Comparison of ENCODE assay signal across 8 cellular contexts in the genomic region with DNA sequence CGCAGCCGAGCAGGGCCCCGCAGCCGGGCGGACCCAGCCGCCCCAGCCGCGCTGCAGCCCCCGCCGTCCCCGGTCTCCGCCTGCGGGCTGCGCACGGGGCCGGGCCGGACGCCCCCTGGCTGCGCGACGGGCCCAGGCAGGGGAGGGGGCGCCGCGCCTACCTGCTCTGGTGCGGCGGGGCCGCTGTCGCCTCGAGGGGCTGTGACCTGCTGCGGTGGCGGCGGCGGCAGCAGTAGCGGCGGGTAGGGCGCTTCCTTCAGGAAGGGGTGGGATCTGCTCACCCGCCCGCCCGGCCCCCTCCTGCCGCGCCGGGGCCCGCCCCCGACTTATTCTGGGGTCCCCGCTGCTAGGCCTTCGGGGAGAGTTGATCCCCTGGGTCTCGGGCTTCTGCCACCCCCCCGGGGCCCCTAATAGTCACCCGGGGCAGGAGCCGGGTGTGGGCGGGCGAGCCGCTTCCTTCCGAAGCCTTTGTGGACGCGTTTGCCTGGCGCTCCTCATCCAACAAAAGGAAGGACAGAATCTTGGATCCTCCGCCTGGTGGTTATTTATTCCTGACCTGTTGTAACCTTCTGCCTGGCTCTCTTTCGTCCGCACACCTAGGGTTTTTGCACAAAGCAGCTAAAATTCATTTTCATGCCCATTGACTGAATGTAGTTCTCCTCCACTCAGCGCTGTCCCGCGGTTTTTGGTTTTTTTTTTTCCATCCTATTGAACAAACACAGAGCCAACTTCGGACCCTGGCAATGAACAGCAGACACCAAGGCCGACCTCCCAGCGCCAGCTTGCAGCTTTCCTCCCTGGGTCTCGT. TPM values are rescaled to one million over a fixed set of nuclear protein-coding genes. Genes with fewer than 3 reads are reported as not detected.
DNase-seq lines count a peak whose midpoint lies in the region; ATAC-seq, FAIRE-seq and TF ChIP-seq lines count a peak whose summit lies in the region.

Gene TMEM150C, minus strand, starts transcription at position 244 of the 808 bp plus-strand sequence. CDS start 57,331 bp downstream, outside the sequence.

- peak within 1 kb of the TSS; percentile 40 to 80 (median 69) for H3K4me3 Mint-ChIP-seq in CD4-positive, CD25-positive, alpha-beta regulatory T cell
- H3K4me3 Mint-ChIP-seq in activated CD4-positive, alpha-beta memory T cell treated with anti-CD3 and anti-CD28 coated beads, Interleukin-2, amount 10 ng/mL, durations not matched to agents 7 days and 5 days, result peak within 1 kb of the TSS; percentile 51

- peaks cover 6% of the 10 kb centered on the region for H3K36me3 Mint-ChIP-seq in CD4-positive, CD25-positive, alpha-beta regulatory T cell
- H3K36me3 Mint-ChIP-seq in activated CD4-positive, alpha-beta memory T cell treated with anti-CD3 and anti-CD28 coated beads, Interleukin-2, amount 10 ng/mL, durations not matched to agents 7 days and 5 days (ENCODE audit: low read depth), result peaks cover 7% of the 10 kb centered on the region

- H4K20me1 ChIP-seq in HCT116 (ENCODE audit: insufficient read depth), result no peaks in the 10 kb centered on the region

- intact Hi-C loops in HCT116 (cut with micrococcal nuclease), result no loop called here

- peak within 1 kb of the TSS in 1 of 3 donors; percentile 74 for H3K27ac Mint-ChIP-seq in CD4-positive, CD25-positive, alpha-beta regulatory T cell
- no peak within 1 kb of the TSS for H3K27ac Mint-ChIP-seq in activated CD4-positive, alpha-beta memory T cell treated with anti-CD3 and anti-CD28 coated beads, Interleukin-2, amount 10 ng/mL, durations not matched to agents 7 days and 5 days

- TF ChIP-seq RAD21 in HCT116 (IDR thresholded peaks at IDR 0.05; ENCODE audit: low read depth), result no peak

- H2AFZ ChIP-seq in HCT116 (ENCODE audit: low read depth, low read length, poor library complexity, severe bottlenecking) (peak within 1 kb of the TSS; percentile 92), neuron (ENCODE audit: low read depth, low read length) (peak within 1 kb of the TSS; percentile 91)

- no peak for TF ChIP-seq POLR2A in HCT116 (IDR thresholded peaks at IDR 0.05; ENCODE audit: borderline replicate concordance, extremely low read depth, insufficient read depth, insufficient read length)

- H3K9me2 ChIP-seq in HCT116 (ENCODE audit: insufficient read depth), result no peaks in the 10 kb centered on the region

- H3K27ac ChIP-seq in CD4-positive, CD25-positive, alpha-beta regulatory T cell (ENCODE audit: insufficient read depth, low read length, poor library complexity, severe bottlenecking), result no peak within 1 kb of the TSS
- H3K27ac ChIP-seq in HCT116 (ENCODE audit: low read depth, low read length), result no peak within 1 kb of the TSS; the same call in 1 of the 2 replicates

- H3K9me3 Mint-ChIP-seq in CD4-positive, CD25-positive, alpha-beta regulatory T cell, result peaks cover 0 to 6% (median 0%) of the 10 kb centered on the region in 7 donors
- H3K9me3 Mint-ChIP-seq in activated CD4-positive, alpha-beta memory T cell treated with anti-CD3 and anti-CD28 coated beads, Interleukin-2, amount 10 ng/mL, durations not matched to agents 7 days and 5 days, result no peaks in the 10 kb centered on the region

- no peak within 1 kb of the TSS for H3K9ac ChIP-seq in HCT116 (ENCODE audit: low read length)

- no peak within 1 kb of the TSS for H3K4me3 ChIP-seq in CD4-positive, CD25-positive, alpha-beta regulatory T cell (ENCODE audit: low read depth, low read length)
- H3K4me3 ChIP-seq in HCT116 (replicated peaks in 1 of 2; ENCODE audit: low read depth in 1 of 2, low read length in 2 of 2), result peak within 1 kb of the TSS; percentile 41 to 52
- peak within 1 kb of the TSS; percentile 50 for H3K4me3 ChIP-seq in neuron (ENCODE audit: low read length)

- peaks cover 79% of the 10 kb centered on the region for H3K27me3 Mint-ChIP-seq in CD4-positive, CD25-positive, alpha-beta regulatory T cell
- peaks cover 58% of the 10 kb centered on the region for H3K27me3 Mint-ChIP-seq in activated CD4-positive, alpha-beta memory T cell treated with anti-CD3 and anti-CD28 coated beads, Interleukin-2, amount 10 ng/mL, durations not matched to agents 7 days and 5 days

- H3K9me3 ChIP-seq in CD4-positive, CD25-positive, alpha-beta regulatory T cell (ENCODE audit: control insufficient read depth in 2 of 2, low read length in 2 of 2), result no peaks in the 10 kb centered on the region
- H3K9me3 ChIP-seq in HCT116 (ENCODE audit: control insufficient read depth in 1 of 2, insufficient read depth in 1 of 2, low read depth in 1 of 2, low read length in 2 of 2) (no peaks in the 10 kb centered on the region), neuron (ENCODE audit: low read length) (peaks cover 4% of the 10 kb centered on the region)

- H3K27me3 ChIP-seq in CD4-positive, CD25-positive, alpha-beta regulatory T cell (ENCODE audit: control insufficient read depth, insufficient read depth, low read length), result peaks cover 29% of the 10 kb centered on the region
- H3K27me3 ChIP-seq in HCT116 (ENCODE audit: insufficient read depth, low read length), result no peaks in the 10 kb centered on the region
- peaks cover 26% of the 10 kb centered on the region for H3K27me3 ChIP-seq in neuron (ENCODE audit: insufficient read depth, low read length)

- RAD21 ChIA-PET in HCT116 (lab: Charles Lee; ENCODE audit: low non-redundant PET in 1 of 2, low total read pairs in 2 of 2, uncharacterized antibody in 2 of 2, unreplicated experiment in 2 of 2), result no interaction called here

- no peak for FAIRE-seq in frontal cortex (lab: Jason Lieb, UNC)

- POLR2A ChIA-PET in HCT116 (lab: Charles Lee), result no interaction called here
- POLR2A ChIA-PET in activated CD4-positive, alpha-beta memory T cell treated with anti-CD3 and anti-CD28 coated beads, Interleukin-2, amount 10 ng/mL, durations not matched to agents 7 days and 5 days (lab: Charles Lee), result interaction anchor here (0.5 kb wide), 1 partner anchor 64 kb away, joined by 4 read pairs; no protein-coding TSS in a partner anchor

- H3K36me3 ChIP-seq in CD4-positive, CD25-positive, alpha-beta regulatory T cell (ENCODE audit: control insufficient read depth, insufficient read depth, low read length), result no peaks in the 10 kb centered on the region
- H3K36me3 ChIP-seq in HCT116 (ENCODE audit: control insufficient read depth in 1 of 2, insufficient read depth in 2 of 2, low read length in 2 of 2), result no peaks in the 10 kb centered on the region
- no peaks in the 10 kb centered on the region for H3K36me3 ChIP-seq in neuron (ENCODE audit: insufficient read depth, low read length)

- no peak for TF ChIP-seq CTCF in HCT116 (IDR thresholded peaks at IDR 0.05 in 2 of 3, conservative IDR thresholded peaks at IDR 0.05 in 1 of 3; ENCODE audit: borderline replicate concordance in 1 of 3, insufficient read depth in 1 of 3, low read depth in 2 of 3, low read length in 2 of 3)

- peaks cover 6% of the 10 kb centered on the region for H3K4me1 ChIP-seq in CD4-positive, CD25-positive, alpha-beta regulatory T cell (ENCODE audit: control insufficient read depth, insufficient read depth, low read length, poor library complexity, severe bottlenecking)
- peaks cover 0 to 5% of the 10 kb centered on the region in 2 experiments; a peak in 2 of 4 replicates for H3K4me1 ChIP-seq in HCT116 (ENCODE audit: control insufficient read depth in 1 of 2, insufficient read depth in 2 of 2, low read length in 2 of 2)
- peaks cover 16% of the 10 kb centered on the region for H3K4me1 ChIP-seq in neuron (ENCODE audit: insufficient read depth, low read length)

- ATAC-seq in CD4-positive, CD25-positive, alpha-beta regulatory T cell (ENCODE audit: low read depth in 2 of 2), result no peak
- ATAC-seq in HCT116 (peak; percentile 80), HG02970 (IDR thresholded peaks at IDR 0.05; ENCODE audit: low FRiP score, unreplicated experiment) (no peak)

- no TSS peak for BruUV-seq in HCT116 (replicated peaks; lab: Mats Ljungman, UMichigan)

- peak within 1 kb of the TSS; percentile 74 for H3K4me2 ChIP-seq in HCT116 (ENCODE audit: low read length)

- H3K79me2 ChIP-seq in HCT116 (ENCODE audit: insufficient read depth, low read length), result no peaks in the 10 kb centered on the region

- CTCF ChIA-PET in HCT116 (lab: Charles Lee), result no interaction called here
- CTCF ChIA-PET in activated CD4-positive, alpha-beta memory T cell treated with anti-CD3 and anti-CD28 coated beads, Interleukin-2, amount 10 ng/mL, durations not matched to agents 7 days and 5 days (lab: Charles Lee), result no interaction called here

- DNase-seq in CD4-positive, CD25-positive, alpha-beta regulatory T cell, result no peak
- no peak for DNase-seq in HCT116 (ENCODE audit: low read depth, low spot score)
- DNase-seq in activated CD4-positive, alpha-beta memory T cell treated with anti-CD3 and anti-CD28 coated beads, Interleukin-2, amount 10 ng/mL, durations not matched to agents 7 days and 5 days, result no peak
- peak; percentile 59 to 69 for DNase-seq in frontal cortex (ENCODE audit: low spot score in 2 of 2)
- no peak for DNase-seq in NK-92 treated with Interleukin-12 subunit alpha and Interleukin-12 subunit beta, amount 100 ng/mL, for 24 hours (lab: John Stamatoyannopoulos, UW)
- DNase-seq in MV-4-11 (lab: John Stamatoyannopoulos, UW), result no peak

- peaks cover 4 to 19% (median 12%) of the 10 kb centered on the region in 4 donors for H3K4me1 Mint-ChIP-seq in CD4-positive, CD25-positive, alpha-beta regulatory T cell
- peaks cover 13% of the 10 kb centered on the region for H3K4me1 Mint-ChIP-seq in activated CD4-positive, alpha-beta memory T cell treated with anti-CD3 and anti-CD28 coated beads, Interleukin-2, amount 10 ng/mL, durations not matched to agents 7 days and 5 days

TF ChIP-seq in HCT116, 20 proteins besides CTCF, POLR2A, EP300 and RAD21 (continues in another document):
- TF ChIP-seq CEBPB (IDR thresholded peaks at IDR 0.05; ENCODE audit: low read depth) (no peak), ZBTB33 (IDR thresholded peaks at IDR 0.05; ENCODE audit: extremely low read depth, insufficient replicate concordance, low read length) (no peak)

RNA-seq across cellular contexts. Expression of gene TMEM150C, which starts in this region (rescaled TPM):
- total RNA-seq in CD4-positive, CD25-positive, alpha-beta regulatory T cell, result not detected
- under 1 TPM in 3 of 4 donors, not detected in 1; 0.10 to 0.21 (median 0.13) TPM for polyA plus RNA-seq in CD4-positive, CD25-positive, alpha-beta regulatory T cell
- total RNA-seq in HCT116 (2021; ENCODE audit: unreplicated experiment), result 1.2 TPM
- polyA plus RNA-seq in HCT116 (2012), result 0.65 and 0.82 TPM in 2 replicates
- total RNA-seq in activated CD4-positive, alpha-beta memory T cell treated with anti-CD3 and anti-CD28 coated beads, Interleukin-2, amount 10 ng/mL, durations not matched to agents 7 days and 5 days, result not detected
- 74.2 TPM for total RNA-seq in frontal cortex

Comparison
In these comparisons a context has a peak if more than half of its experiments do, and no peak if none do; other contexts are left out.
1. RNA of gene TMEM150C (total RNA-seq): 74.2 TPM in frontal cortex (single experiment); 1.2 TPM in HCT116 (single experiment), not detected in CD4-positive, CD25-positive, alpha-beta regulatory T cell (single experiment) and not detected in activated CD4-positive, alpha-beta memory T cell treated with anti-CD3 and anti-CD28 coated beads, Interleukin-2, amount 10 ng/mL, durations not matched to agents 7 days and 5 days; every median in the first group is over 10 times any median in the second.
2. DNase-seq: peak in frontal cortex (2 of 2); none in CD4-positive, CD25-positive, alpha-beta regulatory T cell (0 of 3), HCT116 (single experiment), activated CD4-positive, alpha-beta memory T cell treated with anti-CD3 and anti-CD28 coated beads, Interleukin-2, amount 10 ng/mL, durations not matched to agents 7 days and 5 days (single experiment), NK-92 treated with Interleukin-12 subunit alpha and Interleukin-12 subunit beta, amount 100 ng/mL, for 24 hours (single experiment) and MV-4-11 (single experiment).